Comparison of ENCODE assay signal across 1 cellular context in the genomic region with DNA sequence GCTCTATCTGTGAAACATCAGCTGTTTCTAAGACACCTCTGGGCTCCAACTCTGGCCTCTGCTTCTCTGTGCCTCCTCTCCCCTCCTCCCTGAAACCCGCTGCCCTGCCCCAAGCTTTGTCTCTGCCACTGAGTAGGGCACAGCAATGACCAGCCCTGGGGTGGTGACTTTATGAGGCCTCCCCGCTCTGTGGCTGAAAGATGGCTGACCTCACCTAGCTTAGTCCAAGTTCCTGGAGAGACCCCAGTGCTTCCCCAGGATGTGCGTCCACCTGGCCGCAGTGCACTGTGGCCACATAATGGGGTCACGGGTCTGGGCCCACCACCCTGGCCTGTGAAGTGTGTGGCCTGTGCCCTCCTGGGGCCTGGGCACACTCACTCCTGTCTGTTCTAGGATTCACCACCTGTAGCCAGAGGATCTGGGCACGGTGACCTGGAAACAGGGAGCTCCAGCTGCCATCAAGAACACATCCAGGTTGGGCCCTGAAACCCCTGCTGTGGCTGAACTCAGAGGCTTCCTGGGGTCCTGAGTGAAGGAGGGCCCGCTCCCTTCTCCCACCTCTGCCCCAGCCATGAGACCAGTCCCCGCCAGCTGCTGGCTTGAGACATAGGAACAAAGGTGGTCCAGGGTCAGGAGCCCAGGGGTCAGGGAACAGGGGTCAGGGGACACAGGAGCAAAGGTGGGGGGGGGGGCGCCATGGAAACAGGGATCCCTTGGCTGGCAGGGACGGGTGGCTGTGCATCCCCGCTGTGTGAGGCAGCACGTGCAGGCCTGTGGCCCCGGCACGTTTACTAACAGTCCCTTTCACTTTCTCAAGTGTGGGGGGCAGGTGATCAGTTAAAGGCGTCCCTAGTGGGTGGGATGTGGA.
TF ChIP-seq lines count a peak whose summit lies in the region.

No MANE protein-coding gene starts in this region.

TF ChIP-seq in H1, 55 proteins besides CTCF, POLR2A, EP300 and RAD21:
- TF ChIP-seq TBP (IDR thresholded peaks at IDR 0.05; ENCODE audit: low read depth, low read length) (no peak), HDAC2 (IDR thresholded peaks at IDR 0.05; ENCODE audit: borderline replicate concordance in 1 of 2, low read depth in 2 of 2, low read length in 2 of 2) (no peak), POU5F1 (IDR thresholded peaks at IDR 0.05; ENCODE audit: low read depth, low read length) (no peak), BRCA1 (IDR thresholded peaks at IDR 0.05; ENCODE audit: low read depth, low read length) (no peak), EZH2 (IDR thresholded peaks at IDR 0.05; ENCODE audit: low read depth, low read length, severe bottlenecking) (no peak), MAX (IDR thresholded peaks at IDR 0.05) (no peak), NRF1 (IDR thresholded peaks at IDR 0.05; ENCODE audit: low read depth, low read length) (no peak), POLR2AphosphoS5 (IDR thresholded peaks at IDR 0.05; ENCODE audit: low read depth, low read length) (no peak), TCF12 (IDR thresholded peaks at IDR 0.05; ENCODE audit: low read depth, low read length) (no peak), KDM5A (IDR thresholded peaks at IDR 0.05; ENCODE audit: low read length) (no peak), BCL11A (IDR thresholded peaks at IDR 0.05; ENCODE audit: low read depth in 2 of 2, low read length in 2 of 2) (no peak), ZNF274 (IDR thresholded peaks at IDR 0.05; ENCODE audit: borderline replicate concordance, extremely low read depth, low read length) (no peak), RBBP5 (IDR thresholded peaks at IDR 0.05; ENCODE audit: borderline replicate concordance, low read depth, low read length) (no peak), SIRT6 (IDR thresholded peaks at IDR 0.05; ENCODE audit: low read length) (no peak), CREB1 (IDR thresholded peaks at IDR 0.05) (no peak)
- TF ChIP-seq, protein P1, sequence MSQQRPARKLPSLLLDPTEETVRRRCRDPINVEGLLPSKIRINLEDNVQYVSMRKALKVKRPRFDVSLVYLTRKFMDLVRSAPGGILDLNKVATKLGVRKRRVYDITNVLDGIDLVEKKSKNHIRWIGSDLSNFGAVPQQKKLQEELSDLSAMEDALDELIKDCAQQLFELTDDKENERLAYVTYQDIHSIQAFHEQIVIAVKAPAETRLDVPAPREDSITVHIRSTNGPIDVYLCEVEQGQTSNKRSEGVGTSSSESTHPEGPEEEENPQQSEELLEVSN (IDR thresholded peaks at IDR 0.05) = no peak
